Comparison of ENCODE assay signal across 19 cellular contexts in the genomic region with DNA sequence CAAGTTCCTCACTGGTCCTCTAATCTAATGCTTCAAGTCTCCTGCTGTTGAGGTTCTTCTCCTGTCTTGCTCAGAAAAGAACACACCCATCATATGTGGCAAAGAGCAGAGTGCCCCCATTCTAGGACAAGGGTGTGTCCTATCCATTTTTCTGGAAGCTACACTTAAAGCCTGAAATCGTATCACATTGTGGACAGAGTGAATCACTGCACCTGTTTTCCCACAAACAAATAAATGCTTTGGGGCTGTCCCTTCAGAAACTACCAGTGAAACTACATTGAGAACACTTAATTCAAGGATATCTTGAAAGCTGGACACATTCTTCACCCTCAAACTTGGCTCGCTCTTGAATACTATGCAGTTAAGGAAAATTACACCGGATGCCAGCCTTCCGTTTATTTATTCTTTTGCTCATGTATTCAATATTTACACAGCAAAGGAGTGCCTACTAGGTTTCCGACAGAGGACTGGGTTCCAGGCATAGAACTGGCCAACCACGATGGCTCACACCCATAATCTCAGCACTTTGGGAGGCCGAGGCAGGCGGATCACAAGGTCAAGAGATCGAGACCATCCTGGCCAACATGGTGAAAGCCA.
DNase-seq lines count a peak whose midpoint lies in the region; ATAC-seq and TF ChIP-seq lines count a peak whose summit lies in the region.
"Had no signal": no experiment of that assay in that cellular context is flagged by ENCODE, and none has a peak within 500 bp of the region (broad histone marks: within the 10 kb centered on the region; RNA-seq: fewer than 3 reads in every experiment).

No MANE protein-coding gene starts in this region.

- H3K23ac ChIP-seq in mesendoderm (ENCODE audit: low read length), result peak overlapping the region; percentile 25

- H3K18ac ChIP-seq in mesendoderm (ENCODE audit: low read length), result no peak overlapping the region

- H2BK120ac ChIP-seq in mesendoderm (ENCODE audit: low read depth, low read length), result no peak overlapping the region

- intact Hi-C loops in upper lobe of right lung (cut with DNase I), result no loop called here
- intact Hi-C loops in activated CD4-positive, alpha-beta T cell treated with anti-CD3 and anti-CD28 coated beads, Interleukin-2, amount 10 ng/mL, durations not matched to agents 24 days and 14 days (cut with micrococcal nuclease), result no loop called here

- POLR2A ChIA-PET in WTC11 (lab: Charles Lee), result no interaction called here

- H3K36me3 Mint-ChIP-seq in WTC11, result peaks cover 34% of the 10 kb centered on the region
- H3K36me3 Mint-ChIP-seq in activated CD4-positive, alpha-beta T cell treated with anti-CD3 and anti-CD28 coated beads, Interleukin-2, amount 10 ng/mL, durations not matched to agents 24 days and 14 days (ENCODE audit: low read depth), result no peaks in the 10 kb centered on the region
- H3K36me3 Mint-ChIP-seq: CD14-positive monocyte; CD4-positive, alpha-beta memory T cell had no signal

- H3K9me3 Mint-ChIP-seq in WTC11, result peaks cover 25% of the 10 kb centered on the region
- peaks cover 6% of the 10 kb centered on the region for H3K9me3 Mint-ChIP-seq in activated CD4-positive, alpha-beta T cell treated with anti-CD3 and anti-CD28 coated beads, Interleukin-2, amount 10 ng/mL, durations not matched to agents 24 days and 14 days
- H3K9me3 Mint-ChIP-seq: GM23338 had no signal

- no peaks in the 10 kb centered on the region for H3K36me3 ChIP-seq in mesendoderm (ENCODE audit: control insufficient read depth, insufficient read depth, low read length)
- no peaks in the 10 kb centered on the region for H3K36me3 ChIP-seq in upper lobe of right lung
- H3K36me3 ChIP-seq: BLaER1 had no signal

- H2BK15ac ChIP-seq in mesendoderm (replicated peaks; ENCODE audit: low read depth), result no peak overlapping the region

- no peak overlapping the region for H3K27ac ChIP-seq in mesendoderm (ENCODE audit: low read depth, low read length)
- no peak overlapping the region for H3K27ac ChIP-seq in upper lobe of right lung
- H3K27ac ChIP-seq: 22Rv1, A549, BLaER1 had no signal

- no peak overlapping the region for H3K9ac ChIP-seq in mesendoderm (ENCODE audit: low read length)
- H3K9ac ChIP-seq: BLaER1 had no signal

- no peak overlapping the region for H3K4me3 ChIP-seq in mesendoderm (ENCODE audit: low read length)
- no peak overlapping the region for H3K4me3 ChIP-seq in upper lobe of right lung
- H3K4me3 ChIP-seq: A549, BLaER1, GM23338 had no signal

- ATAC-seq in WTC11 (no peak), upper lobe of right lung (peak; percentile 68), GM18861 (IDR thresholded peaks at IDR 0.05; ENCODE audit: unreplicated experiment) (no peak), GM19328 (IDR thresholded peaks at IDR 0.05; ENCODE audit: unreplicated experiment) (no peak)
- ATAC-seq: A549, GM23338 had no signal

- H4K5ac ChIP-seq in mesendoderm (ENCODE audit: low read length), result no peak overlapping the region

- no peaks in the 10 kb centered on the region for H3K9me3 ChIP-seq in upper lobe of right lung
- H3K9me3 ChIP-seq: BLaER1 had no signal

- no CpG with 5 or more reads among the region's 9 CpGs for WGBS in mesendoderm (ENCODE audit: extremely low coverage, insufficient coverage, low lambda C conversion rate)

- DNase-seq in NCI-H2029 treated with DMSO at 0.1 percent for 48 hours (lab: John Stamatoyannopoulos, UW) (peak; percentile 21), NCI-H2029 (lab: John Stamatoyannopoulos, UW) (no peak), WTC11 (ENCODE audit: low spot score) (no peak), mesendoderm (no peak), upper lobe of right lung (no peak)
- no peak for DNase-seq in activated CD4-positive, alpha-beta T cell treated with anti-CD3 and anti-CD28 coated beads, Interleukin-2, amount 10 ng/mL, durations not matched to agents 24 days and 14 days
- DNase-seq: CD4-positive, alpha-beta memory T cell; DMS153; DMS79 treated with DMSO at 0.1 percent for 48 hours; GF-D8; H7; IMR-90 had no signal

- 0 out of 2 replicates have a peak overlapping the region, but pooled peaks have one; percentile 43 for H3K27ac Mint-ChIP-seq in WTC11
- no peak overlapping the region for H3K27ac Mint-ChIP-seq in activated CD4-positive, alpha-beta T cell treated with anti-CD3 and anti-CD28 coated beads, Interleukin-2, amount 10 ng/mL, durations not matched to agents 24 days and 14 days
- H3K27ac Mint-ChIP-seq: CD14-positive monocyte; CD4-positive, alpha-beta memory T cell; GM23338 had no signal

- H2AK5ac ChIP-seq in mesendoderm (ENCODE audit: low read length), result no peak overlapping the region

- no peak overlapping the region for H4K8ac ChIP-seq in mesendoderm (ENCODE audit: low read depth, low read length)

- H3K79me1 ChIP-seq in mesendoderm (ENCODE audit: low read length), result no peaks in the 10 kb centered on the region

- H3K79me2 ChIP-seq in mesendoderm (ENCODE audit: control insufficient read depth, insufficient read depth, low read length), result no peaks in the 10 kb centered on the region

- H3K4ac ChIP-seq in mesendoderm (ENCODE audit: low read depth, low read length), result no peak overlapping the region

- H3K4me1 Mint-ChIP-seq in WTC11, result no peaks in the 10 kb centered on the region; the same call in 1 of the 2 replicates
- H3K4me1 Mint-ChIP-seq in activated CD4-positive, alpha-beta T cell treated with anti-CD3 and anti-CD28 coated beads, Interleukin-2, amount 10 ng/mL, durations not matched to agents 24 days and 14 days, result no peaks in the 10 kb centered on the region
- H3K4me1 Mint-ChIP-seq: CD14-positive monocyte; CD4-positive, alpha-beta memory T cell; GM23338 had no signal

- H3K27me3 ChIP-seq in mesendoderm (ENCODE audit: insufficient read depth, low read length, poor library complexity) (no peaks in the 10 kb centered on the region), upper lobe of right lung (no peaks in the 10 kb centered on the region)
- H3K27me3 ChIP-seq: BLaER1 had no signal

- H3K4me2 ChIP-seq in mesendoderm (ENCODE audit: low read length), result no peak overlapping the region
- H3K4me2 ChIP-seq: A549, BLaER1, GM23338 had no signal

- no peak overlapping the region for H3K56ac ChIP-seq in mesendoderm (ENCODE audit: low read length)

- TF ChIP-seq CTCF in WTC11 (IDR thresholded peaks at IDR 0.05), result no peak
- TF ChIP-seq CTCF in upper lobe of right lung (IDR thresholded peaks at IDR 0.05), result no peak

- CTCF ChIA-PET in WTC11 (lab: Charles Lee), result no interaction called here

- H3K4me3 Mint-ChIP-seq in WTC11, result no peak overlapping the region
- H3K4me3 Mint-ChIP-seq in activated CD4-positive, alpha-beta T cell treated with anti-CD3 and anti-CD28 coated beads, Interleukin-2, amount 10 ng/mL, durations not matched to agents 24 days and 14 days, result no peak overlapping the region
- H3K4me3 Mint-ChIP-seq: CD14-positive monocyte; CD4-positive, alpha-beta memory T cell; GM23338 had no signal

- no peak overlapping the region for H2BK5ac ChIP-seq in mesendoderm (ENCODE audit: low read length)

- H3K27me3 Mint-ChIP-seq in WTC11 (ENCODE audit: low read depth), result no peaks in the 10 kb centered on the region; the same call in 1 of the 2 replicates
- no peaks in the 10 kb centered on the region for H3K27me3 Mint-ChIP-seq in activated CD4-positive, alpha-beta T cell treated with anti-CD3 and anti-CD28 coated beads, Interleukin-2, amount 10 ng/mL, durations not matched to agents 24 days and 14 days
- H3K27me3 Mint-ChIP-seq: CD4-positive, alpha-beta memory T cell had no signal

- no peaks in the 10 kb centered on the region for H3K4me1 ChIP-seq in mesendoderm (ENCODE audit: control insufficient read depth, low read depth, low read length)
- no peaks in the 10 kb centered on the region for H3K4me1 ChIP-seq in upper lobe of right lung
- H3K4me1 ChIP-seq: A549, BLaER1 had no signal

TF ChIP-seq in WTC11, 78 proteins besides CTCF, POLR2A, EP300 and RAD21:
- no peak for TF ChIP-seq GTF2I (CRISPR knock-in tag; conservative IDR thresholded peaks at IDR 0.05)
- no peak for TF ChIP-seq NFATC4 (CRISPR knock-in tag; IDR thresholded peaks at IDR 0.05)
- TF ChIP-seq, protein P1, sequence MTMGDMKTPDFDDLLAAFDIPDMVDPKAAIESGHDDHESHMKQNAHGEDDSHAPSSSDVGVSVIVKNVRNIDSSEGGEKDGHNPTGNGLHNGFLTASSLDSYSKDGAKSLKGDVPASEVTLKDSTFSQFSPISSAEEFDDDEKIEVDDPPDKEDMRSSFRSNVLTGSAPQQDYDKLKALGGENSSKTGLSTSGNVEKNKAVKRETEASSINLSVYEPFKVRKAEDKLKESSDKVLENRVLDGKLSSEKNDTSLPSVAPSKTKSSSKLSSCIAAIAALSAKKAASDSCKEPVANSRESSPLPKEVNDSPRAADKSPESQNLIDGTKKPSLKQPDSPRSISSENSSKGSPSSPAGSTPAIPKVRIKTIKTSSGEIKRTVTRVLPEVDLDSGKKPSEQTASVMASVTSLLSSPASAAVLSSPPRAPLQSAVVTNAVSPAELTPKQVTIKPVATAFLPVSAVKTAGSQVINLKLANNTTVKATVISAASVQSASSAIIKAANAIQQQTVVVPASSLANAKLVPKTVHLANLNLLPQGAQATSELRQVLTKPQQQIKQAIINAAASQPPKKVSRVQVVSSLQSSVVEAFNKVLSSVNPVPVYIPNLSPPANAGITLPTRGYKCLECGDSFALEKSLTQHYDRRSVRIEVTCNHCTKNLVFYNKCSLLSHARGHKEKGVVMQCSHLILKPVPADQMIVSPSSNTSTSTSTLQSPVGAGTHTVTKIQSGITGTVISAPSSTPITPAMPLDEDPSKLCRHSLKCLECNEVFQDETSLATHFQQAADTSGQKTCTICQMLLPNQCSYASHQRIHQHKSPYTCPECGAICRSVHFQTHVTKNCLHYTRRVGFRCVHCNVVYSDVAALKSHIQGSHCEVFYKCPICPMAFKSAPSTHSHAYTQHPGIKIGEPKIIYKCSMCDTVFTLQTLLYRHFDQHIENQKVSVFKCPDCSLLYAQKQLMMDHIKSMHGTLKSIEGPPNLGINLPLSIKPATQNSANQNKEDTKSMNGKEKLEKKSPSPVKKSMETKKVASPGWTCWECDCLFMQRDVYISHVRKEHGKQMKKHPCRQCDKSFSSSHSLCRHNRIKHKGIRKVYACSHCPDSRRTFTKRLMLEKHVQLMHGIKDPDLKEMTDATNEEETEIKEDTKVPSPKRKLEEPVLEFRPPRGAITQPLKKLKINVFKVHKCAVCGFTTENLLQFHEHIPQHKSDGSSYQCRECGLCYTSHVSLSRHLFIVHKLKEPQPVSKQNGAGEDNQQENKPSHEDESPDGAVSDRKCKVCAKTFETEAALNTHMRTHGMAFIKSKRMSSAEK (CRISPR knock-in tag; IDR thresholded peaks at IDR 0.05; ENCODE audit: borderline replicate concordance), result no peak
- no peak for TF ChIP-seq TEAD4 (CRISPR knock-in tag; IDR thresholded peaks at IDR 0.05)
- TF ChIP-seq, protein P2, sequence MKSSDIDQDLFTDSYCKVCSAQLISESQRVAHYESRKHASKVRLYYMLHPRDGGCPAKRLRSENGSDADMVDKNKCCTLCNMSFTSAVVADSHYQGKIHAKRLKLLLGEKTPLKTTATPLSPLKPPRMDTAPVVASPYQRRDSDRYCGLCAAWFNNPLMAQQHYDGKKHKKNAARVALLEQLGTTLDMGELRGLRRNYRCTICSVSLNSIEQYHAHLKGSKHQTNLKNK (CRISPR knock-in tag; IDR thresholded peaks at IDR 0.05), result no peak
- no peak for TF ChIP-seq ZNF416 (CRISPR knock-in tag; IDR thresholded peaks at IDR 0.05)
TF ChIP-seq in WTC11: peak in this region for 0.
